10 cellular contexts compared by ENCODE assay signal in the genomic region with DNA sequence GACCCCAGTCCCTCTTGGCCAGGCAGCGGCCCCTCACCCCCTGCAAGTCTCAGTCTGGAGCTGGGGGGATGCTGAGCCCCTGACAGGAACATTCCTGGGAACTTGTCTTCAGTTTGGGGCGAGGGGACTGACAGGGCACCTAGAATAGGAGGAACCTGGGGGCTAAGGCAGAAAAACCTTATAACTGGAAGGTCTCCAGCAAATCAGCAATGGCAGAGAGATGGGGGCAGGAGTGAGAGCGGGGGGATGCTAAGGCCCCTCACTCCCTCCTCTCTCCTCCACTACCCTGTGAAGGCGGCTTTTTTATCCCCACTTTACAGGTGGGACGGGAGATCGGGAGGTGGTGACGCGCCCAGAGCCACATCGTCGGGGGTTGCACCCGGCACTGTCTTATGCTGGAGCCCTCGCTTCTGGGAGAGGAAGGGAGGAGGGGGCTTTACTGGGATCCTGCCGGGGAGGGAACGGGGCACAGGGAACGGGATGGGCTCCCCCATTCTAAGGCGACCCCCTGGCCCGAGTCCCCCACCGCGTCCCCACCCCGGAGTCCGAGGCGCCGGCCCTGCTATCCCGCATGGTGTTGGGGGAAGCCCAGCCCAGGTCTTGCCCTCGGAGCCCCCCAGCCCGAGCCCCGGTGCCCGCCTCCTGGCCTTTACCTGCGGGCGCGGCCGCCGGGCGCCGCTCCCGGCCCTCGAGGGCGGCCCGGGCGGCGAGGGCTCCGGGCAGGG. TPM values are rescaled to one million over a fixed set of nuclear protein-coding genes. Genes with fewer than 3 reads are reported as not detected.
DNase-seq lines count a peak whose midpoint lies in the region; ATAC-seq and TF ChIP-seq lines count a peak whose summit lies in the region.
"Had no signal": no experiment of that assay in that cellular context is flagged by ENCODE, and none has a peak within 500 bp of the region (broad histone marks: within the 10 kb centered on the region; RNA-seq: fewer than 3 reads in every experiment).

No MANE protein-coding gene starts in this region.

- H3K27ac Mint-ChIP-seq in nephron: peak overlapping the region in 2 of 3 experiments; percentile 64 to 84

- no peaks in the 10 kb centered on the region for H3K9me3 Mint-ChIP-seq in nephron

- ATAC-seq in Right ventricle myocardium inferior: no peak
- ATAC-seq in aorta (ENCODE audit: low FRiP score): no peak

- TF ChIP-seq CTCF in right atrium auricular region (IDR thresholded peaks at IDR 0.05) (no peak), coronary artery (IDR thresholded peaks at IDR 0.05) (no peak), nephron (IDR thresholded peaks at IDR 0.05; ENCODE audit: unreplicated experiment in 3 of 3) (no peak), testis (IDR thresholded peaks at IDR 0.05) (no peak)

- 32 to 35% methylated on average over 32 to 42 of the region's 42 CpGs for WGBS in aorta, 2 donors
- WGBS in testis, 2 donors: 23 to 29% methylated on average over 34 to 35 of the region's 42 CpGs

- peaks cover 0 to 23% of the 10 kb centered on the region in 2 donors for H3K4me1 ChIP-seq in right atrium auricular region
- no peaks in the 10 kb centered on the region for H3K4me1 ChIP-seq in aorta (ENCODE audit: control insufficient read depth in 1 of 2, insufficient read depth in 2 of 2, low read length in 2 of 2)
- peaks cover 10% of the 10 kb centered on the region for H3K4me1 ChIP-seq in testis
- H3K4me1 ChIP-seq: BE2C had no signal

- no peaks in the 10 kb centered on the region for H3K36me3 ChIP-seq in right atrium auricular region
- H3K36me3 ChIP-seq in aorta (ENCODE audit: control insufficient read depth in 1 of 2, insufficient read depth in 2 of 2, low read length in 1 of 2): no peaks in the 10 kb centered on the region
- no peaks in the 10 kb centered on the region for H3K36me3 ChIP-seq in testis (ENCODE audit: low read depth, missing control alignments)
- H3K36me3 ChIP-seq: BE2C had no signal

- peak overlapping the region; percentile 21 to 46 for H3K4me3 ChIP-seq in right atrium auricular region
- H3K4me3 ChIP-seq in coronary artery: peak overlapping the region; percentile 86
- H3K4me3 ChIP-seq in aorta (ENCODE audit: low read length in 2 of 2): peak overlapping the region; percentile 51 to 65
- H3K4me3 ChIP-seq in testis: peak overlapping the region in 1 of 2 donors; percentile 16

- H3K27ac ChIP-seq in right atrium auricular region (no peak overlapping the region), coronary artery (peak overlapping the region; percentile 70 to 93), aorta (ENCODE audit: low read depth in 1 of 2, low read length in 2 of 2) (peak overlapping the region; percentile 28 to 50), testis (no peak overlapping the region)

- H3K4me3 Mint-ChIP-seq in nephron: peak overlapping the region; percentile 74 to 75 (median 74)

- no peak for TF ChIP-seq POLR2A in testis (IDR thresholded peaks at IDR 0.05)

- H3K36me3 Mint-ChIP-seq in nephron (ENCODE audit: low read depth): no peaks in the 10 kb centered on the region

- intact Hi-C loops in Right ventricle myocardium inferior (cut with DNase I) (no loop called here), aorta (cut with DNase I) (no loop called here), testis (cut with DNase I; ENCODE audit: low total_unique reads) (no loop called here)

- H3K27me3 ChIP-seq in right atrium auricular region: no peaks in the 10 kb centered on the region
- no peaks in the 10 kb centered on the region for H3K27me3 ChIP-seq in aorta (ENCODE audit: control insufficient read depth in 1 of 2, insufficient read depth in 2 of 2, low read length in 1 of 2)
- H3K27me3 ChIP-seq in testis: no peaks in the 10 kb centered on the region
- H3K27me3 ChIP-seq: BE2C had no signal

- H3K4me1 Mint-ChIP-seq in nephron: peaks cover 50% of the 10 kb centered on the region

- peaks cover 46% of the 10 kb centered on the region for H3K27me3 Mint-ChIP-seq in nephron (ENCODE audit: low read depth)

- no peak for DNase-seq in right atrium auricular region (ENCODE audit: low spot score)
- DNase-seq in Right ventricle myocardium inferior (ENCODE audit: missing footprints): no peak
- DNase-seq in coronary artery (ENCODE audit: low spot score): no peak
- no peak for DNase-seq in aorta
- DNase-seq in testis: no peak
- no peak for DNase-seq in AG08395 (ENCODE audit: low spot score)
- no peak for DNase-seq in activated naive CD4-positive, alpha-beta T cell (lab: John Stamatoyannopoulos, UW)
- DNase-seq: BE2C, NCI-H1048 had no signal

- H3K9me3 ChIP-seq in right atrium auricular region: no peaks in the 10 kb centered on the region
- no peaks in the 10 kb centered on the region for H3K9me3 ChIP-seq in aorta (ENCODE audit: control insufficient read depth, low read length)
- H3K9me3 ChIP-seq in testis: no peaks in the 10 kb centered on the region
- H3K9me3 ChIP-seq: BE2C had no signal

RNA-seq across cellular contexts. Expression of gene COL8A2, which starts 0.5 kb away (rescaled TPM):
- total RNA-seq in right atrium auricular region: 1 to 10 TPM; 3.5 to 4.5 TPM
- 1.0 TPM for total RNA-seq in Right ventricle myocardium inferior
- total RNA-seq in aorta: 10 to 100 TPM; 37.5 to 48.5 TPM
- 10 to 100 TPM; 17.4 to 18.4 TPM for polyA plus RNA-seq in aorta
- 1 to 10 TPM; 1.3 to 2.0 TPM for total RNA-seq in testis
- 4.2 TPM for polyA plus RNA-seq in testis (ENCODE audit: insufficient read depth, low read depth, low replicate concordance)

RNA-seq across cellular contexts. Expression of gene TRAPPC3, which starts 24.7 kb away (rescaled TPM):
- total RNA-seq in right atrium auricular region (10 to 100 TPM; 62.0 to 81.6 TPM), Right ventricle myocardium inferior (53.9 TPM), aorta (10 to 100 TPM; 55.6 to 61.7 TPM), testis (100 to 1,000 TPM; 109 to 146 TPM)
- polyA plus RNA-seq in aorta (10 to 100 TPM; 81.0 to 90.7 TPM), testis (ENCODE audit: insufficient read depth, low read depth, low replicate concordance) (111 TPM)

RNA-seq across cellular contexts. Expression of gene MAP7D1, which starts 31.4 kb away (rescaled TPM):
- total RNA-seq in right atrium auricular region (100 to 1,000 TPM; 353 to 356 TPM), Right ventricle myocardium inferior (383 TPM), aorta (100 to 1,000 TPM; 113 to 133 TPM), testis (10 to 100 TPM; 45.4 to 59.6 TPM)
- polyA plus RNA-seq in aorta (10 to 100 TPM; 52.8 to 81.2 TPM), testis (ENCODE audit: insufficient read depth, low read depth, low replicate concordance) (50.2 TPM)

RNA-seq across cellular contexts. Expression of gene ADPRS, which starts 35.9 kb away (rescaled TPM):
- 10 to 100 TPM; 24.3 to 25.6 TPM for total RNA-seq in right atrium auricular region
- total RNA-seq in Right ventricle myocardium inferior: 18.1 TPM
- total RNA-seq in aorta: 10 to 100 TPM; 15.9 to 21.2 TPM
- polyA plus RNA-seq in aorta: 10 to 100 TPM; 12.9 to 20.4 TPM
- 100 to 1,000 TPM in 1 of 2 donors, 10 to 100 TPM in 1; 84.4 to 106 TPM for total RNA-seq in testis
- 41.8 TPM for polyA plus RNA-seq in testis (ENCODE audit: insufficient read depth, low read depth, low replicate concordance)

RNA-seq across cellular contexts. Expression of gene TEKT2, which starts 40.7 kb away (rescaled TPM):
- total RNA-seq in right atrium auricular region (under 1 TPM in 1 of 2 donors, not detected in 1; 0.41 TPM), Right ventricle myocardium inferior (not detected), aorta (not detected), testis (10 to 100 TPM; 35.1 to 65.0 TPM)
- polyA plus RNA-seq in aorta (under 1 TPM in 1 of 2 donors, not detected in 1; 0.82 TPM), testis (ENCODE audit: insufficient read depth, low read depth, low replicate concordance) (117 TPM)

Comparison
In these comparisons a context has a peak if more than half of its experiments do, and no peak if none do; other contexts are left out.
1. H3K27ac ChIP-seq: peak in coronary artery (2 of 2) and aorta (2 of 2); none in right atrium auricular region (0 of 2) and testis (0 of 2).
2. RNA of gene COL8A2, which starts 0.5 kb away (total RNA-seq): 37.5 to 48.5 TPM in aorta; 3.5 to 4.5 TPM in right atrium auricular region, 1.3 to 2.0 TPM in testis and 1.0 TPM in Right ventricle myocardium inferior (single experiment); every median in the first group is over 4 times any median in the second.